14 cellular contexts compared by ENCODE assay signal in genomic region chr12:105229446-105229845, GRCh38. TPM values are rescaled to one million over a fixed set of nuclear protein-coding genes. Genes with fewer than 3 reads are reported as not detected.
DNase-seq lines count a peak whose midpoint lies in the region; ATAC-seq and TF ChIP-seq lines count a peak whose summit lies in the region.
"Had no signal": no experiment of that assay in that cellular context is flagged by ENCODE, and none has a peak within 500 bp of the region (broad histone marks: within the 10 kb centered on the region; RNA-seq: fewer than 3 reads in every experiment).

No MANE protein-coding gene starts in this region.

- H3K9me3 ChIP-seq in colonic mucosa = no peaks in the 10 kb centered on the region

- H3K36me3 ChIP-seq in colonic mucosa = no peaks in the 10 kb centered on the region

- H3K9me3 Mint-ChIP-seq in stimulated activated naive CD8-positive, alpha-beta T cell treated with anti-CD3 and anti-CD28 coated beads, Interleukin-15, Interleukin-2, amounts not matched to agents 100 ng/mL and 50 ng/mL, for 24 hours = no peaks in the 10 kb centered on the region
- H3K9me3 Mint-ChIP-seq in osteocyte (ENCODE audit: unreplicated experiment) = no peaks in the 10 kb centered on the region
- H3K9me3 Mint-ChIP-seq in stimulated activated naive B cell treated with anti-CD40 and anti-IgM and Interleukin-4, amounts not matched to agents 10 μg/mL and 1 μg/mL and 100 μg/mL, for 72 hours = no peaks in the 10 kb centered on the region
- H3K9me3 Mint-ChIP-seq: activated naive CD4-positive, alpha-beta T cell treated with anti-CD3 and anti-CD28 coated beads, Interleukin-2, amount 50 U/mL, for 72 hours; naive B cell had no signal

- no peak overlapping the region for H3K4me3 Mint-ChIP-seq in stimulated activated naive CD8-positive, alpha-beta T cell treated with anti-CD3 and anti-CD28 coated beads, Interleukin-15, Interleukin-2, amounts not matched to agents 100 ng/mL and 50 ng/mL, for 24 hours
- H3K4me3 Mint-ChIP-seq in osteocyte (ENCODE audit: unreplicated experiment) = no peak overlapping the region
- no peak overlapping the region for H3K4me3 Mint-ChIP-seq in stimulated activated naive B cell treated with anti-CD40 and anti-IgM and Interleukin-4, amounts not matched to agents 10 μg/mL and 1 μg/mL and 100 μg/mL, for 72 hours

- H3K27me3 Mint-ChIP-seq in stimulated activated naive CD8-positive, alpha-beta T cell treated with anti-CD3 and anti-CD28 coated beads, Interleukin-15, Interleukin-2, amounts not matched to agents 100 ng/mL and 50 ng/mL, for 24 hours = no peaks in the 10 kb centered on the region
- H3K27me3 Mint-ChIP-seq in osteocyte (ENCODE audit: unreplicated experiment) = no peaks in the 10 kb centered on the region
- no peaks in the 10 kb centered on the region for H3K27me3 Mint-ChIP-seq in stimulated activated naive B cell treated with anti-CD40 and anti-IgM and Interleukin-4, amounts not matched to agents 10 μg/mL and 1 μg/mL and 100 μg/mL, for 72 hours
- H3K27me3 Mint-ChIP-seq: naive B cell had no signal

- no peak for ATAC-seq in stimulated activated naive CD8-positive, alpha-beta T cell treated with anti-CD3 and anti-CD28 coated beads, Interleukin-15, Interleukin-2, amounts not matched to agents 100 U/mL and 50 U/mL, for 24 hours
- no peak for ATAC-seq in HG03135 (IDR thresholded peaks at IDR 0.05; ENCODE audit: unreplicated experiment)
- no peak for ATAC-seq in stimulated activated naive B cell treated with anti-CD40 and anti-IgM and Interleukin-4, amounts not matched to agents 10 μg/mL and 1 μg/mL and 100 μg/mL, for 72 hours (replicated peaks)
- ATAC-seq: left lobe of liver had no signal

- peaks cover 37% of the 10 kb centered on the region for H3K36me3 Mint-ChIP-seq in stimulated activated naive CD8-positive, alpha-beta T cell treated with anti-CD3 and anti-CD28 coated beads, Interleukin-15, Interleukin-2, amounts not matched to agents 100 ng/mL and 50 ng/mL, for 24 hours (ENCODE audit: low read depth)
- H3K36me3 Mint-ChIP-seq in osteocyte (ENCODE audit: unreplicated experiment) = peaks cover 36% of the 10 kb centered on the region
- peaks cover 17% of the 10 kb centered on the region in 2 donors for H3K36me3 Mint-ChIP-seq in stimulated activated naive B cell treated with anti-CD40 and anti-IgM and Interleukin-4, amounts not matched to agents 10 μg/mL and 1 μg/mL and 100 μg/mL, for 72 hours

- peak overlapping the region; percentile 60 for H3K27ac ChIP-seq in colonic mucosa
- H3K27ac ChIP-seq: WERI-Rb-1 had no signal

- peak overlapping the region; percentile 49 for H3K27ac Mint-ChIP-seq in stimulated activated naive CD8-positive, alpha-beta T cell treated with anti-CD3 and anti-CD28 coated beads, Interleukin-15, Interleukin-2, amounts not matched to agents 100 ng/mL and 50 ng/mL, for 24 hours
- H3K27ac Mint-ChIP-seq in osteocyte (ENCODE audit: unreplicated experiment) = peak overlapping the region; percentile 92
- H3K27ac Mint-ChIP-seq in stimulated activated naive B cell treated with anti-CD40 and anti-IgM and Interleukin-4, amounts not matched to agents 10 μg/mL and 1 μg/mL and 100 μg/mL, for 72 hours = no peak overlapping the region

- H3K4me1 ChIP-seq in colonic mucosa = peaks cover 13% of the 10 kb centered on the region

- H3K4me3 ChIP-seq in colonic mucosa = no peak overlapping the region

- peaks cover 86% of the 10 kb centered on the region for H3K4me1 Mint-ChIP-seq in stimulated activated naive CD8-positive, alpha-beta T cell treated with anti-CD3 and anti-CD28 coated beads, Interleukin-15, Interleukin-2, amounts not matched to agents 100 ng/mL and 50 ng/mL, for 24 hours (ENCODE audit: low read depth)
- H3K4me1 Mint-ChIP-seq in osteocyte (ENCODE audit: unreplicated experiment) = peaks cover 99% of the 10 kb centered on the region
- H3K4me1 Mint-ChIP-seq in stimulated activated naive B cell treated with anti-CD40 and anti-IgM and Interleukin-4, amounts not matched to agents 10 μg/mL and 1 μg/mL and 100 μg/mL, for 72 hours = peaks cover 27 to 63% of the 10 kb centered on the region in 2 donors

- no peaks in the 10 kb centered on the region for H3K27me3 ChIP-seq in colonic mucosa

- intact Hi-C loops in colonic mucosa (cut with DNase I) = no loop called here

- DNase-seq in stimulated activated naive CD8-positive, alpha-beta T cell treated with anti-CD3 and anti-CD28 coated beads, Interleukin-15, Interleukin-2, amounts not matched to agents 100 U/mL and 50 U/mL, for 24 hours = no peak
- DNase-seq in colonic mucosa (peak; percentile 53), osteocyte (ENCODE audit: extremely low spot score, unreplicated experiment) (no peak), NCI-H1930 (lab: John Stamatoyannopoulos, UW) (no peak), NOMO-1 treated with dmso at 0.1 percent for 144 hours (lab: John Stamatoyannopoulos, UW; ENCODE audit: unreplicated experiment) (no peak)
- DNase-seq in stimulated activated naive B cell treated with anti-CD40 and anti-IgM and Interleukin-4, amounts not matched to agents 10 μg/mL and 1 μg/mL and 100 μg/mL, for 72 hours = no peak
- DNase-seq: naive B cell; NCI-H2171; stimulated activated CD4-positive, alpha-beta T cell treated with anti-CD3 and anti-CD28 coated beads, Interleukin-4, amount 100 ng/mL, for 4 hours; WERI-Rb-1 had no signal

- TF ChIP-seq CTCF in colonic mucosa (IDR thresholded peaks at IDR 0.05) (no peak), osteocyte (IDR thresholded peaks at IDR 0.05) (no peak)

- H3K9ac ChIP-seq in colonic mucosa (ENCODE audit: low read depth in 2 of 2, low read length in 2 of 2) = no peak overlapping the region

RNA-seq across cellular contexts. Expression of gene APPL2, which starts 6.5 kb away (rescaled TPM):
- total RNA-seq in colonic mucosa = 10 to 100 TPM; 70.8 to 86.0 TPM
- total RNA-seq in osteocyte = 69.2 and 69.8 TPM in 2 replicates
